ENCODE assay signal across 9 cellular contexts in genomic region chr1:181044449-181044966, GRCh38. TPM values are rescaled to one million over a fixed set of nuclear protein-coding genes. Genes with fewer than 3 reads are reported as not detected.
A peak's percentile ranks its signal among the peaks of the same experiment; 100 is the strongest.
DNase-seq lines count a peak whose midpoint lies in the region; ATAC-seq, FAIRE-seq and TF ChIP-seq lines count a peak whose summit lies in the region.
"Had no signal": no experiment of that assay in that cellular context is flagged by ENCODE, and none has a peak within 500 bp of the region (broad histone marks: within the 10 kb centered on the region; RNA-seq: fewer than 3 reads in every experiment).

No MANE protein-coding gene starts in this region.

- no peaks in the 10 kb centered on the region for H3K36me3 Mint-ChIP-seq in astrocyte (ENCODE audit: low read depth, unreplicated experiment)

- H3K36me3 ChIP-seq in DND-41 (ENCODE audit: insufficient read depth, low read length) (peaks cover 4% of the 10 kb centered on the region; the same call in 1 of the 2 replicates), astrocyte (ENCODE audit: insufficient read depth, low read length) (no peaks in the 10 kb centered on the region)

- H3K4me3 ChIP-seq in DND-41 (ENCODE audit: low read depth in 1 of 2, low read length in 2 of 2) (no peak overlapping the region), HL-60 (replicated peaks; ENCODE audit: insufficient read depth, low read length) (no peak overlapping the region), astrocyte (ENCODE audit: insufficient read depth, low read depth, low read length) (no peak overlapping the region)

- peaks cover 21% of the 10 kb centered on the region for H3K4me1 ChIP-seq in DND-41 (ENCODE audit: insufficient read depth, low read length)
- H3K4me1 ChIP-seq in astrocyte (ENCODE audit: insufficient read depth, low read length), result no peaks in the 10 kb centered on the region

- peak; percentile 96 for ATAC-seq in DND-41 (ENCODE audit: insufficient read depth, low read depth)
- ATAC-seq in GM21360 (IDR thresholded peaks at IDR 0.05; ENCODE audit: unreplicated experiment), result peak; percentile 67
- ATAC-seq: HCT116 had no signal

- H3K9ac ChIP-seq in DND-41 (ENCODE audit: low read depth, low read length), result no peak overlapping the region
- no peak overlapping the region for H3K9ac ChIP-seq in astrocyte (ENCODE audit: low read length)

- peak; percentile 68 for DNase-seq in DND-41
- peak; percentile 56 to 72 for DNase-seq in HL-60 (ENCODE audit: low read depth in 1 of 2, low spot score in 1 of 2)
- DNase-seq in astrocyte (ENCODE audit: low read depth), result no peak
- DNase-seq in stimulated activated CD4-positive, alpha-beta T cell treated with anti-CD3 and anti-CD28 coated beads, Interleukin-2, amount 100 ng/mL, for 24 hours, result peak; percentile 48 to 51
- no peak for DNase-seq in NCI-H1930 (lab: John Stamatoyannopoulos, UW)
- DNase-seq in foreskin melanocyte, result no peak
- no peak for DNase-seq in GDM1 (lab: John Stamatoyannopoulos, UW)

- peak overlapping the region; percentile 68 for H3K27ac Mint-ChIP-seq in astrocyte (ENCODE audit: unreplicated experiment)

- H2AFZ ChIP-seq in DND-41 (ENCODE audit: low read depth, low read length), result no peak overlapping the region
- no peak overlapping the region for H2AFZ ChIP-seq in astrocyte (ENCODE audit: low read depth, low read length)

- no peaks in the 10 kb centered on the region for H3K9me3 ChIP-seq in DND-41 (ENCODE audit: insufficient read depth, low read length, severe bottlenecking)
- no peaks in the 10 kb centered on the region for H3K9me3 ChIP-seq in astrocyte (ENCODE audit: insufficient read depth, low read depth, low read length)

- TF ChIP-seq CTCF in DND-41 (IDR thresholded peaks at IDR 0.05; ENCODE audit: borderline replicate concordance, extremely low read depth, low read length, poor library complexity, severe bottlenecking) (no peak), HL-60 (IDR thresholded peaks at IDR 0.05; ENCODE audit: insufficient read depth, low read length) (no peak), astrocyte (IDR thresholded peaks at IDR 0.05; ENCODE audit: insufficient read depth, low read depth, low read length) (no peak)

- H3K27ac ChIP-seq in DND-41 (ENCODE audit: low read length) (peak overlapping the region; percentile 38), HL-60 (replicated peaks) (peak overlapping the region; percentile 54), astrocyte (ENCODE audit: low read depth, low read length) (no peak overlapping the region)

- peaks cover 18% of the 10 kb centered on the region for H3K79me2 ChIP-seq in DND-41 (ENCODE audit: insufficient read depth, low read length)
- H3K79me2 ChIP-seq in astrocyte (ENCODE audit: insufficient read depth, low read length), result no peaks in the 10 kb centered on the region

- peak overlapping the region; percentile 1 for H3K4me3 Mint-ChIP-seq in astrocyte (ENCODE audit: unreplicated experiment)

- H3K4me1 Mint-ChIP-seq in astrocyte (ENCODE audit: low read depth, unreplicated experiment), result peaks cover 16% of the 10 kb centered on the region

- H3K27me3 Mint-ChIP-seq in astrocyte (ENCODE audit: low read depth, unreplicated experiment), result peaks cover 2% of the 10 kb centered on the region

- no peak overlapping the region for H3K4me2 ChIP-seq in DND-41 (ENCODE audit: insufficient read depth, low read length)
- H3K4me2 ChIP-seq in astrocyte (ENCODE audit: low read length), result no peak overlapping the region

- no peaks in the 10 kb centered on the region for H3K27me3 ChIP-seq in DND-41 (ENCODE audit: insufficient read depth, low read length, poor library complexity)
- H3K27me3 ChIP-seq in HL-60 (ENCODE audit: insufficient read depth, poor library complexity, severe bottlenecking), result no peaks in the 10 kb centered on the region
- no peaks in the 10 kb centered on the region for H3K27me3 ChIP-seq in astrocyte (ENCODE audit: insufficient read depth, low read length)

- H3K9me3 Mint-ChIP-seq in astrocyte (ENCODE audit: unreplicated experiment), result no peaks in the 10 kb centered on the region

- no peak for FAIRE-seq in astrocyte (lab: Jason Lieb, UNC)

- H4K20me1 ChIP-seq in DND-41 (ENCODE audit: insufficient read depth, low read length), result 0 out of 2 replicates have a peak, but pooled peaks cover 3% of the 10 kb centered on the region
- H4K20me1 ChIP-seq in astrocyte (ENCODE audit: insufficient read depth, low read length), result no peaks in the 10 kb centered on the region

RNA-seq across cellular contexts. Expression of gene MR1, which starts 10.7 kb away (rescaled TPM):
- 1.2 and 1.6 TPM in 2 replicates for total RNA-seq in astrocyte

RNA-seq across cellular contexts. Expression of gene STX6, which starts 21.8 kb away (rescaled TPM):
- 23.1 and 27.6 TPM in 2 replicates for total RNA-seq in astrocyte

RNA-seq across cellular contexts. Expression of gene IER5, which starts 44.0 kb away (rescaled TPM):
- total RNA-seq in astrocyte, result 23.2 and 28.3 TPM in 2 replicates

Comparison
In these comparisons a context has a peak if more than half of its experiments do, and no peak if none do; other contexts are left out.
1. DNase-seq: peak in DND-41 (single experiment), HL-60 (2 of 2) and stimulated activated CD4-positive, alpha-beta T cell treated with anti-CD3 and anti-CD28 coated beads, Interleukin-2, amount 100 ng/mL, for 24 hours (2 of 2); none in astrocyte (single experiment), NCI-H1930 (0 of 2), foreskin melanocyte (single experiment) and GDM1 (single experiment).